In genomic region chr12:4487024-4487423, GRCh38 we compare ENCODE assay signal across 32 cellular contexts. TPM values are rescaled to one million over a fixed set of nuclear protein-coding genes. Genes with fewer than 3 reads are reported as not detected.
DNase-seq lines count a peak whose midpoint lies in the region; ATAC-seq and TF ChIP-seq lines count a peak whose summit lies in the region.
"Had no signal": no experiment of that assay in that cellular context is flagged by ENCODE, and none has a peak within 500 bp of the region (broad histone marks: within the 10 kb centered on the region; RNA-seq: fewer than 3 reads in every experiment).

No MANE protein-coding gene starts in this region.

- H3K27me3 Mint-ChIP-seq in central memory CD8-positive, alpha-beta T cell, result no peaks in the 10 kb centered on the region
- peaks cover 3% of the 10 kb centered on the region for H3K27me3 Mint-ChIP-seq in neural progenitor cell (ENCODE audit: insufficient read depth, low read depth)
- H3K27me3 Mint-ChIP-seq: activated CD4-positive, alpha-beta T cell treated with anti-CD3 and anti-CD28 coated beads, Interleukin-2, amount 10 ng/mL, durations not matched to agents 7 days and 5 days; activated CD8-positive, alpha-beta memory T cell treated with anti-CD3 and anti-CD28 coated beads, Interleukin-2, amount 10 ng/mL, durations not matched to agents 7 days and 5 days; naive B cell had no signal

- peak; percentile 38 for DNase-seq in Ammon's horn (ENCODE audit: low spot score)
- peak; percentile 21 for DNase-seq in G401 (ENCODE audit: low spot score)
- no peak for DNase-seq in central memory CD8-positive, alpha-beta T cell (ENCODE audit: low spot score in 2 of 2)
- DNase-seq in iPS-NIHi11 (ENCODE audit: low spot score), result peak; percentile 12
- DNase-seq in neural progenitor cell (ENCODE audit: low spot score), result no peak
- DNase-seq in activated CD8-positive, alpha-beta memory T cell treated with anti-CD3 and anti-CD28 coated beads, Interleukin-2, amount 50 U/mL, for 48 hours, result no peak
- DNase-seq: activated CD4-positive, alpha-beta T cell treated with anti-CD3 and anti-CD28 coated beads, Interleukin-2, amount 10 ng/mL, durations not matched to agents 7 days and 5 days; activated CD8-positive, alpha-beta memory T cell treated with anti-CD3 and anti-CD28 coated beads, Interleukin-2, amount 10 ng/mL, durations not matched to agents 7 days and 5 days; activated naive CD4-positive, alpha-beta T cell; DMS153; effector CD8-positive, alpha-beta T cell; HFFc6; left ventricle myocardium superior; naive B cell; NCI-H1092; NCI-H187; NCI-H2171; NCI-H510A treated with DMSO at 0.1 percent for 48 hours; psoas muscle; sigmoid colon; stimulated activated CD4-positive, alpha-beta T cell treated with anti-CD3 and anti-CD28 coated beads, Interleukin-4, amount 100 ng/mL, for 24 hours; T1000; upper lobe of right lung; WERI-Rb-1 had no signal

- no peaks in the 10 kb centered on the region for H3K9me3 ChIP-seq in neural progenitor cell (ENCODE audit: low read depth)
- H3K9me3 ChIP-seq: psoas muscle, sigmoid colon, upper lobe of right lung had no signal

- no peak overlapping the region for H3K4me3 Mint-ChIP-seq in central memory CD8-positive, alpha-beta T cell
- no peak overlapping the region for H3K4me3 Mint-ChIP-seq in neural progenitor cell
- H3K4me3 Mint-ChIP-seq: activated CD4-positive, alpha-beta T cell treated with anti-CD3 and anti-CD28 coated beads, Interleukin-2, amount 10 ng/mL, durations not matched to agents 7 days and 5 days; activated CD8-positive, alpha-beta memory T cell treated with anti-CD3 and anti-CD28 coated beads, Interleukin-2, amount 10 ng/mL, durations not matched to agents 7 days and 5 days; HFFc6; naive B cell had no signal

- no peak for TF ChIP-seq CTCF in neural progenitor cell (IDR thresholded peaks at IDR 0.05)

- no peak overlapping the region for H3K9ac ChIP-seq in neural progenitor cell

- H3K36me3 ChIP-seq in neural progenitor cell, result no peaks in the 10 kb centered on the region

- H3K4me3 ChIP-seq in neural progenitor cell, result no peak overlapping the region
- H3K4me3 ChIP-seq: psoas muscle, sigmoid colon, upper lobe of right lung had no signal

- H3K4me2 ChIP-seq in neural progenitor cell, result no peak overlapping the region

- no peaks in the 10 kb centered on the region for H3K9me3 Mint-ChIP-seq in central memory CD8-positive, alpha-beta T cell
- H3K9me3 Mint-ChIP-seq in neural progenitor cell, result no peaks in the 10 kb centered on the region
- H3K9me3 Mint-ChIP-seq: activated CD4-positive, alpha-beta T cell treated with anti-CD3 and anti-CD28 coated beads, Interleukin-2, amount 10 ng/mL, durations not matched to agents 7 days and 5 days; HFFc6; naive B cell had no signal

- H3K36me3 Mint-ChIP-seq in central memory CD8-positive, alpha-beta T cell (ENCODE audit: insufficient read depth), result peaks cover 11% of the 10 kb centered on the region
- H3K36me3 Mint-ChIP-seq in neural progenitor cell, result peaks cover 10% of the 10 kb centered on the region

- peaks cover 3% of the 10 kb centered on the region for H3K4me1 ChIP-seq in neural progenitor cell
- H3K4me1 ChIP-seq: sigmoid colon, upper lobe of right lung had no signal

- no peaks in the 10 kb centered on the region for H4K20me1 ChIP-seq in neural progenitor cell (ENCODE audit: low read depth)

- H3K79me2 ChIP-seq in neural progenitor cell (ENCODE audit: low read depth), result no peaks in the 10 kb centered on the region

- H3K4me1 Mint-ChIP-seq in central memory CD8-positive, alpha-beta T cell, result no peaks in the 10 kb centered on the region
- peaks cover 6% of the 10 kb centered on the region for H3K4me1 Mint-ChIP-seq in neural progenitor cell
- H3K4me1 Mint-ChIP-seq: activated CD8-positive, alpha-beta memory T cell treated with anti-CD3 and anti-CD28 coated beads, Interleukin-2, amount 10 ng/mL, durations not matched to agents 7 days and 5 days had no signal

- H2AFZ ChIP-seq in neural progenitor cell (replicated peaks), result no peak overlapping the region

- H3F3A ChIP-seq in neural progenitor cell (ENCODE audit: low read depth), result no peaks in the 10 kb centered on the region

- no peak overlapping the region for H3K27ac ChIP-seq in neural progenitor cell
- H3K27ac ChIP-seq: epithelial cell of prostate, psoas muscle, RWPE1, sigmoid colon, upper lobe of right lung, WERI-Rb-1 had no signal

- no peak for ATAC-seq in central memory CD8-positive, alpha-beta T cell (replicated peaks; ENCODE audit: extremely low read depth, poor library complexity, severe bottlenecking)
- ATAC-seq in GM19395 (IDR thresholded peaks at IDR 0.05; ENCODE audit: unreplicated experiment), result no peak
- ATAC-seq in HG03442 (IDR thresholded peaks at IDR 0.05; ENCODE audit: unreplicated experiment), result no peak
- ATAC-seq: activated CD8-positive, alpha-beta memory T cell treated with anti-CD3 and anti-CD28 coated beads, Interleukin-2, amount 10 ng/mL, durations not matched to agents 7 days and 5 days; left ventricle myocardium superior; psoas muscle; upper lobe of right lung had no signal

- in situ Hi-C loops in G401 (cut with HindIII; ENCODE audit: low sequenced_read_pairs), result no loop called here

- no peaks in the 10 kb centered on the region for H3K27me3 ChIP-seq in neural progenitor cell
- H3K27me3 ChIP-seq: sigmoid colon, upper lobe of right lung had no signal

- peak overlapping the region; percentile 13 for H3K27ac Mint-ChIP-seq in central memory CD8-positive, alpha-beta T cell (ENCODE audit: low read depth)
- H3K27ac Mint-ChIP-seq in neural progenitor cell, result no peak overlapping the region
- H3K27ac Mint-ChIP-seq: activated CD4-positive, alpha-beta T cell treated with anti-CD3 and anti-CD28 coated beads, Interleukin-2, amount 10 ng/mL, durations not matched to agents 7 days and 5 days; activated CD8-positive, alpha-beta memory T cell treated with anti-CD3 and anti-CD28 coated beads, Interleukin-2, amount 10 ng/mL, durations not matched to agents 7 days and 5 days; HFFc6 had no signal

RNA-seq across cellular contexts. Expression of gene FGF6, which starts 41.4 kb away (rescaled TPM):
- total RNA-seq in G401 (2014; rRNA removed; shearing (Covaris generic)), result not detected in 2 replicates
- total RNA-seq in neural progenitor cell (ENCODE audit: low replicate concordance), result not detected in 2 replicates
- total RNA-seq: activated CD4-positive, alpha-beta T cell treated with anti-CD3 and anti-CD28 coated beads, Interleukin-2, amount 10 ng/mL, durations not matched to agents 7 days and 5 days; activated CD8-positive, alpha-beta memory T cell treated with anti-CD3 and anti-CD28 coated beads, Interleukin-2, amount 10 ng/mL, durations not matched to agents 7 days and 5 days; bronchial epithelial cell; HFFc6; HT-29; left ventricle myocardium superior; OCI-LY7; sigmoid colon; SK-MEL-5; upper lobe of right lung had no signal

RNA-seq across cellular contexts. Expression of gene RAD51AP1, which starts 51.7 kb away (rescaled TPM):
- total RNA-seq in G401 (2014; rRNA removed; shearing (Covaris generic)), result 47.7 and 47.9 TPM in 2 replicates
- 130 and 189 TPM in 2 replicates for total RNA-seq in neural progenitor cell (ENCODE audit: low replicate concordance)

Comparison
In these comparisons a context has a peak if more than half of its experiments do, and no peak if none do; other contexts are left out.
1. DNase-seq: peak in Ammon's horn (single experiment), G401 (single experiment) and iPS-NIHi11 (single experiment); none in central memory CD8-positive, alpha-beta T cell (0 of 2), neural progenitor cell (single experiment) and activated CD8-positive, alpha-beta memory T cell treated with anti-CD3 and anti-CD28 coated beads, Interleukin-2, amount 50 U/mL, for 48 hours (single experiment).